19 cellular contexts compared by ENCODE assay signal in the genomic region with DNA sequence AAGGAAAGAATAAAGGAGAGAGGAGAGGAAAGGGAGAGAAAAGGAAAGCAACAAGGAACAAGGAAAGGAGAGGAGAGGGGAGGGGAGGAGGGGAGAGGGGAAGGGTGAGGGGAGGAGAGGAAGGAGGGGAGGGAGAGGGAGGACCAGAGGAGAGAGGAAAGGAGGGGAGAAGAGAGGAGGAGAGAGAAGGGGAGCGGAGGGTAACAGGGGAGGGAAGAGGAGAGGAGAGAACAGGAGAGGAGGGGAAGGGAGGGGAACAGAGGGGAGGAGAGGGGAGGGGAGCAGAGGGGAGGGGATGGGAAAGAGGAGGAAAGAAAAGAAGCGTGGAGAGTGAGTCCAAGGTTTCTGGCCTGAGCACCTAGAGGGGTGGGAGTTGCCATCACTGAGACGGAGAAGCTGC.
"Had no signal": no experiment of that assay in that cellular context is flagged by ENCODE, and none has a peak within 500 bp of the region (broad histone marks: within the 10 kb centered on the region; RNA-seq: fewer than 3 reads in every experiment).

No MANE protein-coding gene starts in this region.

- H3K9me3 Mint-ChIP-seq: natural killer cell treated with Interleukin-12 subunit alpha and Interleukin-12 subunit beta and Interleukin-15 and Interleukin-18, amount 100 ng/mL, for 72 hours; neural progenitor cell; type B pancreatic cell had no signal

- ATAC-seq: esophagus mucosa, heart right ventricle, left lobe of liver had no signal

- DNase-seq: cortex of kidney; dorsolateral prefrontal cortex; effector CD8-positive, alpha-beta T cell; heart right ventricle; hypothalamus; kidney glomerular epithelial cell; mammary epithelial cell; nucleus accumbens; ovary; right cardiac atrium; small intestine; stimulated activated CD4-positive, alpha-beta T cell treated with anti-CD3 and anti-CD28 coated beads, Interleukin-12 subunit alpha, Interleukin-12 subunit beta, amount 100 ng/mL, for 4 hours; stimulated activated naive CD4-positive, alpha-beta T cell; thyroid gland had no signal

- H3K36me3 Mint-ChIP-seq: natural killer cell treated with Interleukin-12 subunit alpha and Interleukin-12 subunit beta and Interleukin-15 and Interleukin-18, amount 100 ng/mL, for 72 hours had no signal

- H3K27ac Mint-ChIP-seq: natural killer cell treated with Interleukin-12 subunit alpha and Interleukin-12 subunit beta and Interleukin-15 and Interleukin-18, amount 100 ng/mL, for 72 hours; neural progenitor cell; type B pancreatic cell had no signal

- H3K27me3 Mint-ChIP-seq: type B pancreatic cell had no signal

- H3K4me1 Mint-ChIP-seq: neural progenitor cell had no signal

- H3K4me3 Mint-ChIP-seq: natural killer cell treated with Interleukin-12 subunit alpha and Interleukin-12 subunit beta and Interleukin-15 and Interleukin-18, amount 100 ng/mL, for 72 hours; neural progenitor cell; type B pancreatic cell had no signal
